Comparison of ENCODE assay signal across 8 cellular contexts in the genomic region with DNA sequence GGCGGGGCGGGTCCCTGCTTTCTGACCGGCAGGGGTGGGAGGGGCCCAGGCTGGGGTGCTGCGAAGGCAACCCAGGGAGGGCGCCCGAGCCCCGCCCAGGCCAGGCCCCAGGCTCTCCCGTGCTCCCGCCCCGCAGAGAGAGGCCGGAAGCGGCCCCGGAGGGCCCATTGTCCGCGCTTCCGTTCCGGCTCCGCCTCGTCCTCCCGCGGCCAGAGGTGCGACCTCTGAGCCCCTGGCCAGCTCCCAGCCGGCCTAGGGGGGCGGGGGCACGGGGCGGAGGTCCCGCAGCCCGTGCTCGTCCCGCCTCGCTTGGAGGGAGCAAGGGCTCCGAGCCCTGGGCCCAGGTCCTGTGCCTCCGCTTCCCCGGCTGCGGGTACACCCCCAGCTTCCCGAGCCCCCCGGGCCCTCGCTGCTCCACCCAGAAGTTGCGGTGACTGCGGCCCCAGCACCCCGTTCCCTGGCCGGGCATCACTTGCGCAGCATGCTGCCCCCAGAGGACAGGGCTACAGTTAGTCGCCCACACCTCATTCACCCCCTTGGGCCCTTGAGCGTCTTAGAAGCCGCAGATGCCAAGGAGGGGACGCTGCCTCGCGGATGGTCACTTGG. TPM values are rescaled to one million over a fixed set of nuclear protein-coding genes. Genes with fewer than 3 reads are reported as not detected.
DNase-seq lines count a peak whose midpoint lies in the region; ATAC-seq and TF ChIP-seq lines count a peak whose summit lies in the region.

No MANE protein-coding gene starts in this region.

- H3K27me3 Mint-ChIP-seq in activated CD4-positive, alpha-beta T cell treated with anti-CD3 and anti-CD28 coated beads, Interleukin-2, amount 10 ng/mL, durations not matched to agents 7 days and 5 days = peaks cover 17% of the 10 kb centered on the region

- DNase-seq in GM13977 (ENCODE audit: low spot score) = peak; percentile 97
- DNase-seq in NCI-H146 treated with DMSO at 0.1 percent for 48 hours (lab: John Stamatoyannopoulos, UW; ENCODE audit: unreplicated experiment) = peak; percentile 90
- DNase-seq in activated CD4-positive, alpha-beta T cell treated with anti-CD3 and anti-CD28 coated beads, Interleukin-2, amount 10 ng/mL, durations not matched to agents 7 days and 5 days = peak; percentile 49
- peak; percentile 31 for DNase-seq in effector CD4-positive, alpha-beta T cell
- DNase-seq in medulla oblongata (ENCODE audit: extremely low spot score) = peak; percentile 86
- peak; percentile 79 for DNase-seq in stimulated activated CD8-positive, alpha-beta memory T cell treated with anti-CD3 and anti-CD28 coated beads, Interleukin-2, amount 100 ng/mL, for 48 hours (ENCODE audit: low read depth in 2 of 2)

- H3K27ac ChIP-seq in ACC112 (ENCODE audit: low read depth, low read length) = peak overlapping the region; percentile 93

- no peaks in the 10 kb centered on the region for H3K36me3 ChIP-seq in ACC112 (ENCODE audit: insufficient read depth, low read length)

- peak; percentile 96 for ATAC-seq in HG02798 (IDR thresholded peaks at IDR 0.05; ENCODE audit: poor library complexity, unreplicated experiment)

- no peaks in the 10 kb centered on the region for H3K79me2 ChIP-seq in ACC112 (ENCODE audit: control insufficient read depth, insufficient read depth, low read length, unreplicated experiment)

- in situ Hi-C loops in GM13977 (cut with MboI; ENCODE audit: low pct_unique_long_range_greater_than_20kb, low sequenced_read_pairs, unreplicated experiment) = no loop called here

- H3K36me3 Mint-ChIP-seq in activated CD4-positive, alpha-beta T cell treated with anti-CD3 and anti-CD28 coated beads, Interleukin-2, amount 10 ng/mL, durations not matched to agents 7 days and 5 days (ENCODE audit: low read depth) = no peaks in the 10 kb centered on the region

- peak overlapping the region; percentile 76 for H3K4me3 ChIP-seq in ACC112 (ENCODE audit: low read depth, low read length)

- CTCF ChIA-PET in activated CD4-positive, alpha-beta T cell treated with anti-CD3 and anti-CD28 coated beads, Interleukin-2, amount 10 ng/mL, durations not matched to agents 7 days and 5 days (lab: Charles Lee) = interaction anchor here (1.2 to 1.6 kb wide), 3 partner anchors 19 to 326 kb away, joined by 4 to 6 read pairs (median 4); no protein-coding TSS in a partner anchor

- H3K4me3 Mint-ChIP-seq in activated CD4-positive, alpha-beta T cell treated with anti-CD3 and anti-CD28 coated beads, Interleukin-2, amount 10 ng/mL, durations not matched to agents 7 days and 5 days = peak overlapping the region; percentile 71

- H3K27ac Mint-ChIP-seq in activated CD4-positive, alpha-beta T cell treated with anti-CD3 and anti-CD28 coated beads, Interleukin-2, amount 10 ng/mL, durations not matched to agents 7 days and 5 days = no peak overlapping the region

- POLR2A ChIA-PET in activated CD4-positive, alpha-beta T cell treated with anti-CD3 and anti-CD28 coated beads, Interleukin-2, amount 10 ng/mL, durations not matched to agents 7 days and 5 days (lab: Charles Lee) = no interaction called here

- peak; percentile 18 for TF ChIP-seq CTCF in GM13977 (IDR thresholded peaks at IDR 0.05; ENCODE audit: extremely low read depth, insufficient read depth, missing control alignments)

- H2AFZ ChIP-seq in ACC112 (ENCODE audit: low read length, unreplicated experiment) = peak overlapping the region; percentile 84

- no peaks in the 10 kb centered on the region for H3K27me3 ChIP-seq in ACC112 (ENCODE audit: insufficient read depth, low read length)

- peaks cover 34% of the 10 kb centered on the region for H3K4me1 ChIP-seq in ACC112 (ENCODE audit: control insufficient read depth, insufficient read depth, low read length, unreplicated experiment)

- no peaks in the 10 kb centered on the region for H3K9me3 Mint-ChIP-seq in activated CD4-positive, alpha-beta T cell treated with anti-CD3 and anti-CD28 coated beads, Interleukin-2, amount 10 ng/mL, durations not matched to agents 7 days and 5 days

- H3K4me1 Mint-ChIP-seq in activated CD4-positive, alpha-beta T cell treated with anti-CD3 and anti-CD28 coated beads, Interleukin-2, amount 10 ng/mL, durations not matched to agents 7 days and 5 days = peaks cover 24% of the 10 kb centered on the region

RNA-seq across cellular contexts. Expression of a gene that starts 20.4 kb away (rescaled TPM):
- total RNA-seq in activated CD4-positive, alpha-beta T cell treated with anti-CD3 and anti-CD28 coated beads, Interleukin-2, amount 10 ng/mL, durations not matched to agents 7 days and 5 days = 1 to 10 TPM; 1.2 to 1.4 TPM

Comparison
In these comparisons a context has a peak if more than half of its experiments do, and no peak if none do; other contexts are left out.
1. Peak in every context shown above with its lines: DNase-seq, ATAC-seq, H3K4me3 ChIP-seq and H3K27ac ChIP-seq.
2. DNase-seq: peak in every context shown above with its lines; median percentile 97 in GM13977; 90 in NCI-H146 treated with DMSO at 0.1 percent for 48 hours; 86 in medulla oblongata; 79 in stimulated activated CD8-positive, alpha-beta memory T cell treated with anti-CD3 and anti-CD28 coated beads, Interleukin-2, amount 100 ng/mL, for 48 hours; 49 in activated CD4-positive, alpha-beta T cell treated with anti-CD3 and anti-CD28 coated beads, Interleukin-2, amount 10 ng/mL, durations not matched to agents 7 days and 5 days; 31 in effector CD4-positive, alpha-beta T cell.